ENCODE assay signal across 9 cellular contexts in genomic region chr19:42285988-42286348, GRCh38. TPM values are rescaled to one million over a fixed set of nuclear protein-coding genes. Genes with fewer than 3 reads are reported as not detected.
DNase-seq lines count a peak whose midpoint lies in the region; ATAC-seq and TF ChIP-seq lines count a peak whose summit lies in the region.
"Had no signal": no experiment of that assay in that cellular context is flagged by ENCODE, and none has a peak within 500 bp of the region (broad histone marks: within the 10 kb centered on the region; RNA-seq: fewer than 3 reads in every experiment).

No MANE protein-coding gene starts in this region.

- H3K9ac ChIP-seq in skeletal muscle satellite cell (ENCODE audit: low read depth, low read length), result peak overlapping the region; percentile 22

- no peak for DNase-seq in T-helper 17 cell
- no peak for DNase-seq in fibroblast of the aortic adventitia (ENCODE audit: low read depth)
- no peak for DNase-seq in NOMO-1 treated with dmso at 0.1 percent for 144 hours (lab: John Stamatoyannopoulos, UW; ENCODE audit: unreplicated experiment)
- DNase-seq in HuH-7.5 (ENCODE audit: low spot score), result no peak
- no peak for DNase-seq in AG20443 (ENCODE audit: low spot score)
- no peak for DNase-seq in NCI-H1436 (lab: John Stamatoyannopoulos, UW)
- DNase-seq: kidney glomerular epithelial cell had no signal

- TF ChIP-seq CTCF in fibroblast of the aortic adventitia (IDR thresholded peaks at IDR 0.05; ENCODE audit: insufficient read depth, low read length), result no peak

- no peaks in the 10 kb centered on the region for H3K27me3 ChIP-seq in skeletal muscle satellite cell (ENCODE audit: control insufficient read depth, insufficient read depth, low read length)

- H3K4me3 ChIP-seq in GM08714 (ENCODE audit: low read length) (peak overlapping the region; percentile 76; the same call in 1 of the 2 replicates), fibroblast of the aortic adventitia (ENCODE audit: low read depth, low read length) (peak overlapping the region; percentile 84), skeletal muscle satellite cell (ENCODE audit: low read length) (peak overlapping the region; percentile 87)

- H3K4me1 Mint-ChIP-seq in T-helper 17 cell, result peaks cover 29% of the 10 kb centered on the region

- H3K4me1 ChIP-seq in skeletal muscle satellite cell (ENCODE audit: control insufficient read depth, insufficient read depth, low read length), result peaks cover 41% of the 10 kb centered on the region

- peaks cover 42% of the 10 kb centered on the region for H3K36me3 ChIP-seq in skeletal muscle satellite cell (ENCODE audit: insufficient read depth, low read length)

- ATAC-seq in T-helper 17 cell, result no peak

- H3K9me3 ChIP-seq in T-helper 17 cell (ENCODE audit: control insufficient read depth, low read length, poor library complexity, severe bottlenecking) (no peaks in the 10 kb centered on the region), skeletal muscle satellite cell (replicated peaks; ENCODE audit: low read length) (no peaks in the 10 kb centered on the region)

- peaks cover 3% of the 10 kb centered on the region for H3K36me3 Mint-ChIP-seq in T-helper 17 cell (ENCODE audit: low read depth)

- peak overlapping the region; percentile 57 for H3K4me3 Mint-ChIP-seq in T-helper 17 cell

- peak overlapping the region; percentile 98 for H3K4me2 ChIP-seq in skeletal muscle satellite cell (ENCODE audit: low read length)

- no peaks in the 10 kb centered on the region for H3K27me3 Mint-ChIP-seq in T-helper 17 cell

- H3K27ac Mint-ChIP-seq in T-helper 17 cell, result peak overlapping the region; percentile 97

RNA-seq across cellular contexts. Expression of gene PRR19, which starts 16.0 kb away (rescaled TPM):
- under 1 TPM in 1 of 2 donors, not detected in 1; 0.50 TPM for total RNA-seq in T-helper 17 cell
- total RNA-seq in fibroblast of the aortic adventitia (ENCODE audit: low replicate concordance), result 0.90 and 1.1 TPM in 2 replicates
- total RNA-seq in skeletal muscle satellite cell (2012; rRNA removed), result 0.66 and 1.3 TPM in 2 replicates

RNA-seq across cellular contexts. Expression of gene PAFAH1B3, which starts 16.5 kb away (rescaled TPM):
- total RNA-seq in T-helper 17 cell (10 to 100 TPM; 16.0 to 17.7 TPM), fibroblast of the aortic adventitia (ENCODE audit: low replicate concordance) (23.0 and 28.2 TPM in 2 replicates)
- 9.9 and 14.0 TPM in 2 replicates for total RNA-seq in skeletal muscle satellite cell (2012; rRNA removed)

RNA-seq across cellular contexts. Expression of gene CIC, which starts 16.9 kb away (rescaled TPM):
- total RNA-seq in T-helper 17 cell (100 to 1,000 TPM; 112 to 125 TPM), fibroblast of the aortic adventitia (ENCODE audit: low replicate concordance) (35.3 and 36.1 TPM in 2 replicates)
- 18.8 and 21.8 TPM in 2 replicates for total RNA-seq in skeletal muscle satellite cell (2012; rRNA removed)

RNA-seq across cellular contexts. Expression of gene TMEM145, which starts 27.1 kb away (rescaled TPM):
- total RNA-seq in T-helper 17 cell (not detected), fibroblast of the aortic adventitia (ENCODE audit: low replicate concordance) (not detected in 2 replicates)
- 2.0 TPM in 1 of 2 replicates, not detected in the other for total RNA-seq in skeletal muscle satellite cell (2012; rRNA removed)

RNA-seq across cellular contexts. Expression of gene ERF, which starts 31.0 kb away (rescaled TPM):
- total RNA-seq in T-helper 17 cell, result 10 to 100 TPM; 75.8 to 82.1 TPM
- total RNA-seq in fibroblast of the aortic adventitia (ENCODE audit: low replicate concordance), result 18.2 and 30.4 TPM in 2 replicates
- total RNA-seq in skeletal muscle satellite cell (2012; rRNA removed), result 26.6 and 46.1 TPM in 2 replicates
